8 cellular contexts compared by ENCODE assay signal in genomic region chr3:129690406-129690805, GRCh38.
DNase-seq lines count a peak whose midpoint lies in the region; ATAC-seq and TF ChIP-seq lines count a peak whose summit lies in the region.

No MANE protein-coding gene starts in this region.

- H3K4me3 ChIP-seq in lung = no peak overlapping the region

- peaks cover 0 to 6% of the 10 kb centered on the region in 2 donors for H3K4me1 ChIP-seq in lung (ENCODE audit: control insufficient read depth in 2 of 2, insufficient read depth in 2 of 2, low read length in 2 of 2)

- no peak for TF ChIP-seq CTCF in lung (IDR thresholded peaks at IDR 0.05; ENCODE audit: control extremely low read depth, extremely low read depth)

- H3K36me3 ChIP-seq in lung (ENCODE audit: control insufficient read depth in 2 of 2, insufficient read depth in 2 of 2, low read length in 2 of 2) = no peaks in the 10 kb centered on the region

- H3K27me3 ChIP-seq in lung (ENCODE audit: control insufficient read depth, insufficient read depth) = no peaks in the 10 kb centered on the region

- ATAC-seq in lung (ENCODE audit: insufficient read depth, low FRiP score) = no peak

- H3K27ac ChIP-seq in lung (ENCODE audit: low read depth in 1 of 2, low read length in 1 of 2) = no peak overlapping the region

- H3K9me3 ChIP-seq in lung (ENCODE audit: control insufficient read depth in 2 of 2, insufficient read depth in 1 of 2, low read length in 1 of 2) = no peaks in the 10 kb centered on the region

- peak; percentile 21 for DNase-seq in stimulated activated CD4-positive, alpha-beta T cell treated with anti-CD3 and anti-CD28 coated beads, Interleukin-2, amount 100 ng/mL, for 4 hours (ENCODE audit: low read depth)
- DNase-seq in stimulated activated CD4-positive, alpha-beta T cell treated with anti-CD3 and anti-CD28 coated beads, Interleukin-1b, Interleukin-23, amount 100 ng/mL, for 48 hours = no peak
- DNase-seq in HCEC 1CT (peak; percentile 64), NCI-H1092 (lab: John Stamatoyannopoulos, UW) (peak; percentile 13), SHP77 treated with DMSO at 0.1 percent for 48 hours (lab: John Stamatoyannopoulos, UW) (peak; percentile 46), dermis blood vessel endothelial cell (peak; percentile 70), lung (ENCODE audit: low spot score) (peak; percentile 52), UCSD-AML1 (lab: John Stamatoyannopoulos, UW; ENCODE audit: unreplicated experiment) (no peak)

Comparison
In these comparisons a context has a peak if more than half of its experiments do, and no peak if none do; other contexts are left out.
1. DNase-seq: peak in stimulated activated CD4-positive, alpha-beta T cell treated with anti-CD3 and anti-CD28 coated beads, Interleukin-2, amount 100 ng/mL, for 4 hours (single experiment), HCEC 1CT (single experiment), NCI-H1092 (single experiment), SHP77 treated with DMSO at 0.1 percent for 48 hours (single experiment), dermis blood vessel endothelial cell (single experiment) and lung (single experiment); none in stimulated activated CD4-positive, alpha-beta T cell treated with anti-CD3 and anti-CD28 coated beads, Interleukin-1b, Interleukin-23, amount 100 ng/mL, for 48 hours (single experiment) and UCSD-AML1 (single experiment).